ENCODE assay signal across 8 cellular contexts in the genomic region with DNA sequence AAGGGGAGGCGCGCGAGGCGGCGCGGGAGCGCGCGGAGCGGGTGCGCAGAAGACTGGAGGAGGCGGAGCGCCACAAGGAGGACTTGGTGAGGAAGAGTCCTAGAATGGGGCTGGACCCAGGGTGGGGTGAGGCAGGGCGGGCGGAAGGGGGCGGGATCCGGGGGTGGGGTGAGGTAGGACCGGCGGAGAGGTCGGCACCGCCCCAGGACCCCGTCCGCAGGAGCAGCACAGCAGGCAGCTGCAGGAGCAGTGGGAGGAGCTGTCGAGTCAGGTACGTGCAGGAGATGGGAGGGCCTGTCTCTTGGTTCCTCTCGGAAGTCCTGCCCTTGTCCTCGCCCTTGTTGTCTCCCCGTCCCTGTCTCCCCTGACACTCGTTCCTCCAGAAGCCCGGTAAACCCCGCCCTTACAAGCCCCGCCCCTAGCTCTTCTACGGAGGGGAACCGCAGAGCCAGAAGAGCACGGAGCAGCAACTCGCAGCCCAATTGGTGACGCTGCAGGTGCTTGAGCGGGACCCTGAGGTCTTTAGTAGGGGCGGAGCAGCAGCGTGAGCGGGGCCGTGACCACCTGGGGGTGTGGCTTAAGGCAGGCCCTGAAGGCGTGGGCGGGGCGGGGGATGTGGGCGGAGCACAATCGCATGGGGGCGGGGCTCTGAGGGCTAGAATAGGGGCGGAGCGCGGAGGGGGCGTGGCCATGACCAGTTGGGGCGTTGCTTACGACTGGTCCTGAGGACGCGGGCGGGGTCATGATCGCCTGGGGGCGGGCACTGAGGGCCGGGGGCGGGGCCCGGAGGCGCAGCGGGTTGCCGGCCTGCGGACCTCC. TPM values are rescaled to one million over a fixed set of nuclear protein-coding genes. Genes with fewer than 3 reads are reported as not detected.
DNase-seq lines count a peak whose midpoint lies in the region; ATAC-seq and TF ChIP-seq lines count a peak whose summit lies in the region.
"Not testable (repeated sequence)": the region's sequence is repeated elsewhere in the genome, so short reads cannot be mapped to it uniquely, and the experiment has no call there.

No MANE protein-coding gene starts in this region.

- not testable (repeated sequence) for H3K9me3 Mint-ChIP-seq in CD8-positive, alpha-beta T cell; natural killer cell

- not testable (repeated sequence) for H3K9me3 ChIP-seq in CD8-positive, alpha-beta T cell (ENCODE audit: low read length)

- not testable (repeated sequence) for TF ChIP-seq CTCF in CD8-positive, alpha-beta T cell (IDR thresholded peaks at IDR 0.05); natural killer cell (IDR thresholded peaks at IDR 0.05)

- intact Hi-C loops in CD8-positive, alpha-beta T cell (cut with DNase I, micrococcal nuclease); natural killer cell (cut with micrococcal nuclease): not testable (repeated sequence)

- DNase-seq in CD8-positive, alpha-beta T cell: peak; percentile 79 to 94 (median 89)
- peak; percentile 89 for DNase-seq in T-helper 22 cell (ENCODE audit: low read depth)
- DNase-seq in activated naive CD4-positive, alpha-beta T cell treated with anti-CD3 and anti-CD28 coated beads, Interleukin-2, amount 50 U/mL, for 16 hours: peak; percentile 88
- DNase-seq in foreskin melanocyte: peak; percentile 9
- peak; percentile 75 for DNase-seq in natural killer cell
- DNase-seq in stimulated activated CD8-positive, alpha-beta memory T cell treated with anti-CD3 and anti-CD28 coated beads, Interleukin-15, amount 100 ng/mL, for 24 hours (ENCODE audit: low read depth): peak; percentile 90

- not testable (repeated sequence) for H3K4me1 ChIP-seq in CD8-positive, alpha-beta T cell (ENCODE audit: insufficient read depth, low read length)

- CTCF ChIA-PET in CD8-positive, alpha-beta T cell (lab: Charles Lee): not testable (repeated sequence)

- not testable (repeated sequence) for H3K27me3 Mint-ChIP-seq in CD8-positive, alpha-beta T cell (ENCODE audit: low read depth); natural killer cell (ENCODE audit: low read depth in 2 of 2)

- POLR2A ChIA-PET in CD8-positive, alpha-beta T cell (lab: Charles Lee): not testable (repeated sequence)

- H3K4me1 Mint-ChIP-seq in CD8-positive, alpha-beta T cell (ENCODE audit: low read depth); natural killer cell: not testable (repeated sequence)

- H3K27me3 ChIP-seq in CD8-positive, alpha-beta T cell (ENCODE audit: insufficient read depth, low read length): not testable (repeated sequence)

- H3K27ac Mint-ChIP-seq in CD8-positive, alpha-beta T cell: not testable (repeated sequence)
- peak overlapping the region in 1 of 2 donors; percentile 59 for H3K27ac Mint-ChIP-seq in natural killer cell

- H3K4me3 ChIP-seq in CD8-positive, alpha-beta T cell (ENCODE audit: low read depth, low read length): not testable (repeated sequence)

- not testable (repeated sequence) for H3K36me3 ChIP-seq in CD8-positive, alpha-beta T cell (ENCODE audit: insufficient read depth, low read length)

- peak overlapping the region; percentile 29 for H3K4me3 Mint-ChIP-seq in CD8-positive, alpha-beta T cell
- peak overlapping the region; percentile 69 for H3K4me3 Mint-ChIP-seq in natural killer cell

- not testable (repeated sequence) for H3K36me3 Mint-ChIP-seq in CD8-positive, alpha-beta T cell; natural killer cell

- ATAC-seq in CD8-positive, alpha-beta T cell: peak; percentile 87
- ATAC-seq in GM21528 (IDR thresholded peaks at IDR 0.05; ENCODE audit: low FRiP score, unreplicated experiment): peak; percentile 86
- ATAC-seq in HG03432 (IDR thresholded peaks at IDR 0.05; ENCODE audit: unreplicated experiment): peak; percentile 80
- peak; percentile 82 to 98 (median 89) for ATAC-seq in natural killer cell

- not testable (repeated sequence) for H3K27ac ChIP-seq in CD8-positive, alpha-beta T cell (ENCODE audit: low read depth, low read length)

RNA-seq across cellular contexts. Expression of a gene that starts 1.2 kb away (rescaled TPM):
- total RNA-seq in CD8-positive, alpha-beta T cell: 1 to 10 TPM; 1.2 to 1.8 TPM
- total RNA-seq in natural killer cell: 1 to 10 TPM; 1.6 to 8.5 (median 6.5) TPM

RNA-seq across cellular contexts. Expression of a gene that starts 10.8 kb away (rescaled TPM):
- not detected for total RNA-seq in CD8-positive, alpha-beta T cell
- total RNA-seq in natural killer cell: not detected

Comparison
In these comparisons a context has a peak if more than half of its experiments do, and no peak if none do; other contexts are left out.
1. DNase-seq: peak in every context shown above with its lines; median percentile 90 in stimulated activated CD8-positive, alpha-beta memory T cell treated with anti-CD3 and anti-CD28 coated beads, Interleukin-15, amount 100 ng/mL, for 24 hours; 89 in CD8-positive, alpha-beta T cell; 89 in T-helper 22 cell; 88 in activated naive CD4-positive, alpha-beta T cell treated with anti-CD3 and anti-CD28 coated beads, Interleukin-2, amount 50 U/mL, for 16 hours; 75 in natural killer cell; 9 in foreskin melanocyte.